In genomic region chr4:55980725-55981124, GRCh38 we compare ENCODE assay signal across 1 cellular context.
TF ChIP-seq lines count a peak whose summit lies in the region.

No MANE protein-coding gene starts in this region.

TF ChIP-seq in SK-N-SH, 30 proteins besides CTCF, POLR2A, EP300 and RAD21 (continued from another document):
- TF ChIP-seq USF2 (IDR thresholded peaks at IDR 0.05; ENCODE audit: borderline replicate concordance, low read depth, low read length) (no peak), YY1 (IDR thresholded peaks at IDR 0.05; ENCODE audit: low read depth) (no peak), MXI1 (IDR thresholded peaks at IDR 0.05; ENCODE audit: low read depth, low read length) (no peak)
TF ChIP-seq in SK-N-SH: peak in this region for 0.
